Comparison of ENCODE assay signal across 8 cellular contexts in genomic region chr20:35277127-35277526, GRCh38. TPM values are rescaled to one million over a fixed set of nuclear protein-coding genes. Genes with fewer than 3 reads are reported as not detected.
DNase-seq lines count a peak whose midpoint lies in the region; ATAC-seq and TF ChIP-seq lines count a peak whose summit lies in the region.

No MANE protein-coding gene starts in this region.

- TF ChIP-seq POLR2A in right lobe of liver (IDR thresholded peaks at IDR 0.05) = no peak

- H3K36me3 ChIP-seq in adipocyte (ENCODE audit: control insufficient read depth, insufficient read depth, low read length, severe bottlenecking) (peaks cover 42% of the 10 kb centered on the region), right lobe of liver (peaks cover 0 to 33% (median 12%) of the 10 kb centered on the region in 4 donors)

- TF ChIP-seq CTCF in right lobe of liver (IDR thresholded peaks at IDR 0.05) = no peak
- TF ChIP-seq CTCF in type B pancreatic cell (conservative IDR thresholded peaks at IDR 0.05) = no peak
- TF ChIP-seq CTCF in GM13976 (IDR thresholded peaks at IDR 0.05; ENCODE audit: borderline replicate concordance, control extremely low read depth, extremely low read depth, insufficient read depth, missing control alignments) = no peak

- H3K36me3 Mint-ChIP-seq in activated T-cell treated with anti-CD3 and anti-CD28 coated beads, Interleukin-2, amount 50 U/mL, for 72 hours (ENCODE audit: insufficient read depth in 2 of 2) = peaks cover 9 to 19% of the 10 kb centered on the region in 2 donors
- peaks cover 23% of the 10 kb centered on the region for H3K36me3 Mint-ChIP-seq in type B pancreatic cell

- peaks cover 40% of the 10 kb centered on the region for H3K4me1 ChIP-seq in adipocyte (ENCODE audit: control insufficient read depth, insufficient read depth, low read length)
- peaks cover 0 to 10% (median 4%) of the 10 kb centered on the region in 4 donors for H3K4me1 ChIP-seq in right lobe of liver

- H3K9me3 Mint-ChIP-seq in activated T-cell treated with anti-CD3 and anti-CD28 coated beads, Interleukin-2, amount 50 U/mL, for 72 hours = no peaks in the 10 kb centered on the region
- H3K9me3 Mint-ChIP-seq in type B pancreatic cell = no peaks in the 10 kb centered on the region

- ATAC-seq in activated T-cell treated with anti-CD3 and anti-CD28 coated beads, Interleukin-2, amount 50 U/mL, for 72 hours (replicated peaks in 1 of 2) = no peak
- ATAC-seq in right lobe of liver = no peak

- H3K27me3 Mint-ChIP-seq in activated T-cell treated with anti-CD3 and anti-CD28 coated beads, Interleukin-2, amount 50 U/mL, for 72 hours (ENCODE audit: low read depth) = no peaks in the 10 kb centered on the region
- H3K27me3 Mint-ChIP-seq in type B pancreatic cell = no peaks in the 10 kb centered on the region

- H3K4me1 Mint-ChIP-seq in activated T-cell treated with anti-CD3 and anti-CD28 coated beads, Interleukin-2, amount 50 U/mL, for 72 hours (ENCODE audit: low read depth) = peaks cover 19% of the 10 kb centered on the region
- H3K4me1 Mint-ChIP-seq in type B pancreatic cell (ENCODE audit: unreplicated experiment) = no peaks in the 10 kb centered on the region

- H3K27me3 ChIP-seq in adipocyte (replicated peaks; ENCODE audit: control insufficient read depth, insufficient read depth, low read length) (no peaks in the 10 kb centered on the region), right lobe of liver (no peaks in the 10 kb centered on the region)

- H3K4me3 Mint-ChIP-seq in activated T-cell treated with anti-CD3 and anti-CD28 coated beads, Interleukin-2, amount 50 U/mL, for 72 hours = peak overlapping the region; percentile 98 to 99
- H3K4me3 Mint-ChIP-seq in type B pancreatic cell = peak overlapping the region; percentile 94

- H3K27ac ChIP-seq in right lobe of liver = peak overlapping the region; percentile 91 to 97 (median 94)

- H3K9ac ChIP-seq in adipocyte (ENCODE audit: low read length) = peak overlapping the region; percentile 99

- intact Hi-C loops in right lobe of liver (cut with DNase I) = loop anchor here in 1 of 2 donors (10.0 kb wide), 2 partner anchors 62 to 132 kb away; partner anchors contain the start of gene EDEM2

- H3K27ac Mint-ChIP-seq in activated T-cell treated with anti-CD3 and anti-CD28 coated beads, Interleukin-2, amount 50 U/mL, for 72 hours = peak overlapping the region; percentile 99
- peak overlapping the region; percentile 97 for H3K27ac Mint-ChIP-seq in type B pancreatic cell

- H3K9me3 ChIP-seq in adipocyte (ENCODE audit: control insufficient read depth, low read length) (no peaks in the 10 kb centered on the region), right lobe of liver (no peaks in the 10 kb centered on the region)

- no peak for DNase-seq in activated T-cell treated with anti-CD3 and anti-CD28 coated beads, Interleukin-2, amount 50 U/mL, for 72 hours
- no peak for DNase-seq in activated T-cell treated with anti-CD3 and anti-CD28 coated beads, Interleukin-2, amount 50 U/mL, for 48 hours
- DNase-seq in adipocyte (ENCODE audit: low read depth) (no peak), right lobe of liver (no peak), type B pancreatic cell (ENCODE audit: extremely low spot score, unreplicated experiment) (no peak), putamen (ENCODE audit: low spot score) (no peak), NCI-H128 (lab: John Stamatoyannopoulos, UW; ENCODE audit: unreplicated experiment) (no peak), GM13976 (ENCODE audit: low spot score) (no peak)

- H3K4me3 ChIP-seq in adipocyte (ENCODE audit: low read length) = peak overlapping the region; percentile 95
- peak overlapping the region; percentile 76 to 87 (median 80) for H3K4me3 ChIP-seq in right lobe of liver

- in situ Hi-C loops in GM13976 (cut with MboI; ENCODE audit: low sequenced_read_pairs, unreplicated experiment) = no loop called here

- WGBS in right lobe of liver (ENCODE audit: insufficient coverage, low coverage, low lambda C conversion rate, missing lambda C conversion rate) = 0% methylated on average over 9 of the region's 10 CpGs

RNA-seq across cellular contexts. Expression of gene MMP24OS, which starts 0.8 kb away (rescaled TPM):
- 10 to 100 TPM; 41.6 to 44.2 TPM for total RNA-seq in activated T-cell treated with anti-CD3 and anti-CD28 coated beads, Interleukin-2, amount 50 U/mL, for 72 hours
- total RNA-seq in right lobe of liver (10 to 100 TPM; 13.3 to 40.7 (median 23.5) TPM), type B pancreatic cell (ENCODE audit: low replicate concordance) (63.1 and 77.1 TPM in 2 replicates)

RNA-seq across cellular contexts. Expression of gene EIF6, which starts 7.4 kb away (rescaled TPM):
- total RNA-seq in activated T-cell treated with anti-CD3 and anti-CD28 coated beads, Interleukin-2, amount 50 U/mL, for 72 hours = 100 to 1,000 TPM; 127 to 129 TPM
- total RNA-seq in right lobe of liver (100 to 1,000 TPM in 2 of 6 experiments, 10 to 100 TPM in 4; 73.6 to 131 (median 83.3) TPM), type B pancreatic cell (ENCODE audit: low replicate concordance) (124 and 185 TPM in 2 replicates)

RNA-seq across cellular contexts. Expression of gene FAM83C, which starts 15.1 kb away (rescaled TPM):
- total RNA-seq in activated T-cell treated with anti-CD3 and anti-CD28 coated beads, Interleukin-2, amount 50 U/mL, for 72 hours = not detected
- not detected for total RNA-seq in right lobe of liver
- not detected in 2 replicates for total RNA-seq in type B pancreatic cell (ENCODE audit: low replicate concordance)

RNA-seq across cellular contexts. Expression of gene MMP24, which starts 50.6 kb away (rescaled TPM):
- total RNA-seq in activated T-cell treated with anti-CD3 and anti-CD28 coated beads, Interleukin-2, amount 50 U/mL, for 72 hours = not detected
- total RNA-seq in right lobe of liver = 1 to 10 TPM in 2 of 6 experiments, under 1 TPM in 4; 0.27 to 1.5 (median 0.84) TPM
- total RNA-seq in type B pancreatic cell (ENCODE audit: low replicate concordance) = 2.2 and 2.6 TPM in 2 replicates
